In genomic region chrX:86148024-86148511, GRCh38 we compare ENCODE assay signal across 1 cellular context.
TF ChIP-seq lines count a peak whose summit lies in the region.

TSS of gene DACH2 (plus strand) at chrX:86148451.

TF ChIP-seq in HepG2, 621 proteins besides CTCF, POLR2A, EP300 and RAD21 (continued from another document):
- TF ChIP-seq BCLAF1 (IDR thresholded peaks at IDR 0.05) (no peak), NFYC (CRISPR knock-in tag; IDR thresholded peaks at IDR 0.05) (peak; percentile 78), SP2 (CRISPR knock-in tag; IDR thresholded peaks at IDR 0.05) (peak; percentile 81), ZBTB40 (IDR thresholded peaks at IDR 0.05) (no peak), ZBTB40 (CRISPR knock-in tag; IDR thresholded peaks at IDR 0.05) (no peak), HMG20B (CRISPR knock-in tag; conservative IDR thresholded peaks at IDR 0.05) (no peak), NFYB (CRISPR knock-in tag; IDR thresholded peaks at IDR 0.05) (peak; percentile 76), ZNF557 (CRISPR knock-in tag; IDR thresholded peaks at IDR 0.05) (no peak), NFE2L2 (IDR thresholded peaks at IDR 0.05; ENCODE audit: low read length) (no peak)
